In the genomic region with DNA sequence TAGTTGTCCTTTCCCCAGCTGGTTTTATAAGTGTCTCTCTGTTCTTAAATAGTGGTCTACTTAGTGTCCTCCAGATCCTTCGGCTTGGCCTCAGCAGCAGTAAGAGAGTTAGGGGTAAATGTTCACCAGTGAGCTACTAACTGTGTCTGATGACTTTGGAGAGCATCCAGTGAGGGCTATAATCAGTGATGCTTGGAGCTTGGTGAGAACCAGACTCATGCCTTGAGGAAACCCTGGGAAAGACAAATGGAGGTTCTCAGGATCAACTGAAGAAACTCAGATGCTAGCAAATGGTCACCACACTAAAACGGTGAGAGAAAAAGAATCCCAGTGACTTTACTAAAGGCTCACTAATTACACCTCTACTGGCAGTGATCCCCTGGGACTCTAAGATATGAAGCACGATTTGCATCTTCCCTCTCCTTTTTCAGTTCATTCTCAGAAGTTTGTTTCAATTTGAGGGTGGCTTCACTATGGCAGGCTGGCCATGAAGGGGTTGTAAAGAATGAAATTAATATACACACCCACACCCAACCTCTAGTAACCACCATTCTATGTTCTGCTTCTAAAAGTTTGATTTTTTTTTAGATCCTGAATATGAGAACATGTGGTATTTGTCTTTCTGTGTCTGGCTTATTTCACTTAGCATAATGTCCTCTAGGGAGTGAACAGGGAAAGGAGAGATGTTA, we compare ENCODE assay signal across 17 cellular contexts.
A peak's percentile ranks its signal among the peaks of the same experiment; 100 is the strongest.
DNase-seq lines count a peak whose midpoint lies in the region; ATAC-seq and TF ChIP-seq lines count a peak whose summit lies in the region.
"Had no signal": no experiment of that assay in that cellular context is flagged by ENCODE, and none has a peak within 500 bp of the region (broad histone marks: within the 10 kb centered on the region; RNA-seq: fewer than 3 reads in every experiment).

No MANE protein-coding gene starts in this region.

- peak overlapping the region; percentile 13; the same call in 1 of the 2 replicates for H3K18ac ChIP-seq in IMR-90 (ENCODE audit: low read depth, low read length)
- no peak overlapping the region for H3K18ac ChIP-seq in trophoblast cell (ENCODE audit: low read length)

- no TSS peak for BruUV-seq in IMR-90 (replicated peaks; lab: Mats Ljungman, UMichigan)

- H3K14ac ChIP-seq in IMR-90 (replicated peaks; ENCODE audit: low read depth, low read length) = no peak overlapping the region
- H3K14ac ChIP-seq in trophoblast cell (ENCODE audit: low read length) = no peak overlapping the region

- H4K20me1 ChIP-seq in IMR-90 (ENCODE audit: insufficient read depth, low read length) = no peaks in the 10 kb centered on the region

- TF ChIP-seq RAD21 in IMR-90 (IDR thresholded peaks at IDR 0.05; ENCODE audit: low read length) = no peak

- H4K8ac ChIP-seq in IMR-90 (ENCODE audit: low read depth in 2 of 2, low read length in 2 of 2) (no peak overlapping the region), trophoblast cell (ENCODE audit: low read depth, low read length) (no peak overlapping the region)

- no peak overlapping the region for H3K23ac ChIP-seq in IMR-90 (ENCODE audit: low read depth, low read length)
- no peak overlapping the region for H3K23ac ChIP-seq in trophoblast cell (ENCODE audit: low read length)

- 80% methylated on average over 1 of the region's 3 CpGs; no CpG with 5 or more reads in 1 of the 2 experiments for WGBS in IMR-90 (ENCODE audit: extremely low coverage in 2 of 2, insufficient read length in 1 of 2), 2 experiments
- WGBS in trophoblast cell (ENCODE audit: extremely low coverage, insufficient coverage, insufficient read length) = no CpG with 5 or more reads among the region's 3 CpGs
- WGBS in psoas muscle, 3 donors = 69 to 82% (median 70%) methylated on average over 3 of the region's 3 CpGs

- CTCF ChIA-PET in IMR-90 (lab: Yijun Ruan, JAX) = no interaction called here

- H3K4me1 ChIP-seq in IMR-90 (ENCODE audit: control insufficient read depth, insufficient read depth, low read length) = peaks cover 15% of the 10 kb centered on the region; the same call in 1 of the 2 replicates
- no peaks in the 10 kb centered on the region for H3K4me1 ChIP-seq in trophoblast cell (ENCODE audit: control insufficient read depth in 1 of 2, insufficient read depth in 2 of 2, low read length in 2 of 2)
- H3K4me1 ChIP-seq in psoas muscle = no peaks in the 10 kb centered on the region
- H3K4me1 ChIP-seq: ascending aorta had no signal

- H2BK120ac ChIP-seq in IMR-90 (ENCODE audit: low read depth, low read length) = no peak overlapping the region
- no peak overlapping the region for H2BK120ac ChIP-seq in trophoblast cell (ENCODE audit: insufficient read depth, low read length, poor library complexity)

- TF ChIP-seq CTCF in IMR-90 (conservative IDR thresholded peaks at IDR 0.05; ENCODE audit: low read depth, low read length) (no peak), psoas muscle (IDR thresholded peaks at IDR 0.05) (no peak)

- H3K4ac ChIP-seq in IMR-90 (ENCODE audit: low read depth, low read length) (no peak overlapping the region), trophoblast cell (ENCODE audit: low read depth, low read length) (no peak overlapping the region)

- no peak overlapping the region for H2AFZ ChIP-seq in IMR-90 (replicated peaks; ENCODE audit: low read length, poor library complexity)
- no peak overlapping the region for H2AFZ ChIP-seq in trophoblast cell (ENCODE audit: insufficient read depth, low read length, poor library complexity)

- H3K4me2 ChIP-seq in IMR-90 (ENCODE audit: low read depth, low read length) = no peak overlapping the region
- H3K4me2 ChIP-seq in trophoblast cell (ENCODE audit: low read length) = no peak overlapping the region

- H2AK5ac ChIP-seq in IMR-90 (ENCODE audit: low read depth, low read length) (no peak overlapping the region), trophoblast cell (ENCODE audit: low read length) (no peak overlapping the region)

- dilution Hi-C loops in IMR-90 (cut with HindIII; ENCODE audit: low sequenced_read_pairs, unreplicated experiment) = no loop called here

- H3K36me3 ChIP-seq in IMR-90 (ENCODE audit: control insufficient read depth, insufficient read depth, low read length) (no peaks in the 10 kb centered on the region), trophoblast cell (ENCODE audit: control insufficient read depth in 1 of 2, insufficient read depth in 2 of 2, low read length in 2 of 2) (no peaks in the 10 kb centered on the region), psoas muscle (ENCODE audit: insufficient read depth in 1 of 2, low read depth in 1 of 2) (no peaks in the 10 kb centered on the region)
- H3K36me3 ChIP-seq: ascending aorta had no signal

- no peak overlapping the region for H2BK12ac ChIP-seq in trophoblast cell (ENCODE audit: low read length)

- no peak overlapping the region for H4K12ac ChIP-seq in trophoblast cell (ENCODE audit: low read depth, low read length)

- H3K9me3 ChIP-seq in IMR-90 (ENCODE audit: control insufficient read depth, insufficient read depth, low read length) (no peaks in the 10 kb centered on the region), trophoblast cell (ENCODE audit: insufficient read depth, low read depth, low read length) (no peaks in the 10 kb centered on the region), psoas muscle (no peaks in the 10 kb centered on the region)
- H3K9me3 ChIP-seq: ascending aorta had no signal

- H3K79me1 ChIP-seq in IMR-90 (ENCODE audit: low read depth in 1 of 2, low read length in 2 of 2) = peaks cover 10 to 21% of the 10 kb centered on the region in 2 experiments; a peak in 2 of 4 replicates
- no peaks in the 10 kb centered on the region for H3K79me1 ChIP-seq in trophoblast cell (ENCODE audit: low read length)

- no peak overlapping the region for H2AK9ac ChIP-seq in IMR-90 (replicated peaks; ENCODE audit: low read depth, low read length, poor library complexity)

- no peak for TF ChIP-seq POLR2A in IMR-90 (IDR thresholded peaks at IDR 0.05; ENCODE audit: low read depth, low read length)

- no peak overlapping the region for H3K27ac ChIP-seq in IMR-90 (ENCODE audit: insufficient read depth, low read length)
- no peak overlapping the region for H3K27ac ChIP-seq in trophoblast cell (ENCODE audit: low read depth, low read length)
- H3K27ac ChIP-seq in psoas muscle = no peak overlapping the region
- H3K27ac ChIP-seq: ascending aorta had no signal

- peak overlapping the region; percentile 76; the same call in 1 of the 2 replicates for H4K5ac ChIP-seq in IMR-90 (ENCODE audit: low read depth, low read length)

- H3K4me3 ChIP-seq in IMR-90 (ENCODE audit: insufficient read depth, low read depth, low read length) (no peak overlapping the region), trophoblast cell (ENCODE audit: low read depth, low read length) (no peak overlapping the region), psoas muscle (no peak overlapping the region)
- H3K4me3 ChIP-seq: ascending aorta had no signal

- H3K9ac ChIP-seq in IMR-90 (ENCODE audit: low read depth, low read length) (no peak overlapping the region), trophoblast cell (ENCODE audit: low read length) (no peak overlapping the region)

- in situ Hi-C loops in IMR-90 (cut with MboI; ENCODE audit: low sequenced_read_pairs) = no loop called here

- H2BK15ac ChIP-seq in IMR-90 (ENCODE audit: low read depth, low read length) = no peak overlapping the region

- no peak overlapping the region for H2BK20ac ChIP-seq in IMR-90 (ENCODE audit: low read depth, low read length)

- peaks cover 3% of the 10 kb centered on the region; the same call in 1 of the 2 replicates for H3K9me1 ChIP-seq in IMR-90 (ENCODE audit: insufficient read depth, low read length)

- H2BK5ac ChIP-seq in IMR-90 (ENCODE audit: low read depth, low read length, poor library complexity, severe bottlenecking) (no peak overlapping the region), trophoblast cell (ENCODE audit: low read depth, low read length, poor library complexity) (no peak overlapping the region)

- H3K27me3 ChIP-seq in IMR-90 (ENCODE audit: control insufficient read depth, insufficient read depth, low read length) (no peaks in the 10 kb centered on the region), trophoblast cell (ENCODE audit: insufficient read depth, low read length) (no peaks in the 10 kb centered on the region), psoas muscle (ENCODE audit: insufficient read depth in 3 of 3, low read length in 2 of 3) (no peaks in the 10 kb centered on the region)
- H3K27me3 ChIP-seq: ascending aorta had no signal

- H3K79me2 ChIP-seq in trophoblast cell (ENCODE audit: control insufficient read depth, insufficient read depth, low read length, poor library complexity) = no peaks in the 10 kb centered on the region

- H4K91ac ChIP-seq in IMR-90 (ENCODE audit: insufficient read depth, low read depth, low read length) (no peak overlapping the region), trophoblast cell (ENCODE audit: low read depth, low read length) (no peak overlapping the region)

- ATAC-seq in GM18867 (IDR thresholded peaks at IDR 0.05; ENCODE audit: unreplicated experiment) (peak; percentile 90), GM21390 (IDR thresholded peaks at IDR 0.05; ENCODE audit: unreplicated experiment) (peak; percentile 91), HG02981 (IDR thresholded peaks at IDR 0.05; ENCODE audit: unreplicated experiment) (peak; percentile 93), IMR-90 (ENCODE audit: low read depth) (no peak), psoas muscle (no peak)

- intact Hi-C loops in IMR-90 (cut with micrococcal nuclease) (no loop called here), psoas muscle (cut with DNase I) (no loop called here)

- no peak overlapping the region for H3K56ac ChIP-seq in IMR-90 (ENCODE audit: extremely low read depth, insufficient read depth, low read length)

- POLR2A ChIA-PET in IMR-90 (lab: Charles Lee; ENCODE audit: unreplicated experiment) = no interaction called here

- no peak for DNase-seq in IMR-90
- no peak for DNase-seq in stimulated activated naive CD4-positive, alpha-beta T cell (lab: John Stamatoyannopoulos, UW)
- DNase-seq in trophoblast cell = no peak
- no peak for DNase-seq in psoas muscle
- DNase-seq in SIG-M5 treated with dmso at 0.1 percent for 504 hours (lab: John Stamatoyannopoulos, UW; ENCODE audit: unreplicated experiment) = no peak
- DNase-seq: activated CD8-positive, alpha-beta memory T cell treated with anti-CD3 and anti-CD28 coated beads, Interleukin-2, amount 50 U/mL, for 48 hours; CD8-positive, alpha-beta memory T cell; endodermal cell; hypothalamus; mesendoderm; NCI-H187 treated with DMSO at 0.1 percent for 48 hours; posterior cingulate gyrus; stimulated activated CD4-positive, alpha-beta T cell treated with anti-CD3 and anti-CD28 coated beads, Interleukin-2, amount 100 ng/mL, for 48 hours had no signal

TF ChIP-seq in IMR-90, 13 proteins besides CTCF, POLR2A, EP300 and RAD21 (continues in another document):
- TF ChIP-seq CEBPB (IDR thresholded peaks at IDR 0.05; ENCODE audit: low read depth, low read length) (no peak), MAFK (IDR thresholded peaks at IDR 0.05; ENCODE audit: low read depth, low read length) (no peak)
- TF ChIP-seq, protein P1, sequence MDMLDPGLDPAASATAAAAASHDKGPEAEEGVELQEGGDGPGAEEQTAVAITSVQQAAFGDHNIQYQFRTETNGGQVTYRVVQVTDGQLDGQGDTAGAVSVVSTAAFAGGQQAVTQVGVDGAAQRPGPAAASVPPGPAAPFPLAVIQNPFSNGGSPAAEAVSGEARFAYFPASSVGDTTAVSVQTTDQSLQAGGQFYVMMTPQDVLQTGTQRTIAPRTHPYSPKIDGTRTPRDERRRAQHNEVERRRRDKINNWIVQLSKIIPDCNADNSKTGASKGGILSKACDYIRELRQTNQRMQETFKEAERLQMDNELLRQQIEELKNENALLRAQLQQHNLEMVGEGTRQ (IDR thresholded peaks at IDR 0.05; ENCODE audit: low read depth, low read length) = no peak

Comparison
In these comparisons a context has a peak if more than half of its experiments do, and no peak if none do; other contexts are left out.
1. ATAC-seq: peak in GM18867 (single experiment), GM21390 (single experiment) and HG02981 (single experiment); none in IMR-90 (single experiment) and psoas muscle (0 of 4).